ENCODE assay signal across 1 cellular context in the genomic region with DNA sequence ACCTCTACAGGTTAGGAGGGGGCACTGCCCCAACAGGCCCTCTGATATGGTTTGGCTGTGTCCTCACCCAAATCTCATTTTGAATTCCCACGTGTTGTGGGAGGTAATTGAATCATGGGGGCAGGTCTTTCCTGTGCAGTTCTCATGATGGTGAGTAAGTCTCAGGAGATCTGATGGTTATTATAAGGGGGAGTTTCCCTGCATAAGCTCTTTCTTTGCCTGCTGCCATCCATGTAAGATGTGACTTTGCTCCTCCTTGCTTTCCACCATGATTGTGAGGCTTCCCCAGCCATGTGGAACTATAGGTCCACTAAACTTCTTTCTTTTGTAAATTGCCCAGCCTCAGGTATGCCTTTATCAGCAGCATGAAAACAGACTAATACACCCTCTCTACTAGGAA.
A peak's percentile ranks its signal among the peaks of the same experiment; 100 is the strongest.
TF ChIP-seq lines count a peak whose summit lies in the region.

No MANE protein-coding gene starts in this region.

TF ChIP-seq in K562, 482 proteins besides CTCF, POLR2A, EP300 and RAD21:
- TF ChIP-seq ZNF431 (CRISPR knock-in tag; IDR thresholded peaks at IDR 0.05) = peak; percentile 97
TF ChIP-seq in K562: peak in this region for 1; not testable (repeated sequence) for 481.
